22 cellular contexts compared by ENCODE assay signal in genomic region chr3:54213910-54214309, GRCh38.
DNase-seq lines count a peak whose midpoint lies in the region; ATAC-seq and TF ChIP-seq lines count a peak whose summit lies in the region.
"Had no signal": no experiment of that assay in that cellular context is flagged by ENCODE, and none has a peak within 500 bp of the region (broad histone marks: within the 10 kb centered on the region; RNA-seq: fewer than 3 reads in every experiment).

No MANE protein-coding gene starts in this region.

- H3K27me3 ChIP-seq in MG63 (no peaks in the 10 kb centered on the region), gastroesophageal sphincter (no peaks in the 10 kb centered on the region)
- H3K27me3 ChIP-seq: Peyer's patch, spleen had no signal

- TF ChIP-seq POLR2A in gastroesophageal sphincter (IDR thresholded peaks at IDR 0.05) = no peak

- H3K27ac ChIP-seq in caudate nucleus (ENCODE audit: low read depth, low read length) (peak overlapping the region; percentile 26), gastroesophageal sphincter (no peak overlapping the region)
- H3K27ac ChIP-seq: 22Rv1, KMS-11, Peyer's patch, spleen had no signal

- WGBS in gastroesophageal sphincter (ENCODE audit: low coverage in 1 of 2), 2 donors = 54% methylated on average over 2 of the region's 2 CpGs; no CpG with 5 or more reads in 1 of the 2 donors

- no peaks in the 10 kb centered on the region for H3K9me3 ChIP-seq in MG63
- H3K9me3 ChIP-seq in gastroesophageal sphincter = no peaks in the 10 kb centered on the region
- H3K9me3 ChIP-seq: Peyer's patch had no signal

- ATAC-seq in GM19452 (IDR thresholded peaks at IDR 0.05; ENCODE audit: unreplicated experiment) (no peak), gastroesophageal sphincter (no peak)
- ATAC-seq: stimulated activated naive CD8-positive, alpha-beta T cell treated with anti-CD3 and anti-CD28 coated beads, Interleukin-15, amount 100 ng/mL, for 72 hours had no signal

- H3K36me3 ChIP-seq in MG63 = no peaks in the 10 kb centered on the region
- H3K36me3 ChIP-seq in gastroesophageal sphincter = no peaks in the 10 kb centered on the region
- H3K36me3 ChIP-seq: Peyer's patch, spleen had no signal

- no peak for TF ChIP-seq EP300 in gastroesophageal sphincter (IDR thresholded peaks at IDR 0.05)

- peaks cover 0 to 16% (median 3%) of the 10 kb centered on the region in 3 donors for H3K4me1 ChIP-seq in gastroesophageal sphincter
- H3K4me1 ChIP-seq: Peyer's patch, spleen had no signal

- H3K4me3 ChIP-seq in MG63 (no peak overlapping the region), gastroesophageal sphincter (no peak overlapping the region)
- H3K4me3 ChIP-seq: Peyer's patch, spleen had no signal

- no peak for TF ChIP-seq CTCF in gastroesophageal sphincter (IDR thresholded peaks at IDR 0.05)

- DNase-seq in DMS53 (lab: John Stamatoyannopoulos, UW) (peak; percentile 0), DMS53 treated with DMSO at 0.1 percent for 48 hours (lab: John Stamatoyannopoulos, UW; ENCODE audit: unreplicated experiment) (no peak), MG63 (peak; percentile 41), caudate nucleus (lab: John Stamatoyannopoulos, UW) (peak in 3 of 61 donors; percentile 15 to 37 (median 29)), renal cortical epithelial cell (ENCODE audit: low read depth) (peak; percentile 81), epidermal melanocyte (ENCODE audit: insufficient read length, low spot score) (no peak)
- DNase-seq: activated CD4-positive, alpha-beta T cell treated with anti-CD3 and anti-CD28 coated beads for 1 hour; activated naive CD4-positive, alpha-beta T cell; activated T-cell treated with anti-CD3 and anti-CD28 coated beads, Interleukin-2, amount 50 U/mL, for 24 hours; amygdala; COR-L47; NCI-H1092; NCI-H2029; NCI-H446; Peyer's patch; spleen; stimulated activated CD4-positive, alpha-beta T cell treated with anti-CD3 and anti-CD28 coated beads, Interleukin-4, amount 100 ng/mL, for 4 hours; stimulated activated naive CD8-positive, alpha-beta T cell treated with anti-CD3 and anti-CD28 coated beads, Interleukin-15, amount 100 ng/mL, for 72 hours had no signal

Comparison
In these comparisons a context has a peak if more than half of its experiments do, and no peak if none do; other contexts are left out.
1. DNase-seq: peak in DMS53 (single experiment), MG63 (single experiment) and renal cortical epithelial cell (single experiment); none in DMS53 treated with DMSO at 0.1 percent for 48 hours (single experiment) and epidermal melanocyte (single experiment).